1 cellular context compared by ENCODE assay signal in genomic region chr5:154771383-154771901, GRCh38.
TF ChIP-seq lines count a peak whose summit lies in the region.

No MANE protein-coding gene starts in this region.

TF ChIP-seq in K562, 482 proteins besides CTCF, POLR2A, EP300 and RAD21 (continued from another document):
- no peak for TF ChIP-seq ZBTB26 (CRISPR knock-in tag; IDR thresholded peaks at IDR 0.05)
- no peak for TF ChIP-seq FUS (optimal IDR thresholded peaks at IDR 0.05; ENCODE audit: low read depth, low read length)
- no peak for TF ChIP-seq MTA2 (IDR thresholded peaks at IDR 0.05; ENCODE audit: low read depth)
- no peak for TF ChIP-seq KLF10 (CRISPR knock-in tag; IDR thresholded peaks at IDR 0.05)
- no peak for TF ChIP-seq BRD4 (IDR thresholded peaks at IDR 0.05)
- TF ChIP-seq TFAP4 (CRISPR knock-in tag; IDR thresholded peaks at IDR 0.05; ENCODE audit: borderline replicate concordance), result no peak
- no peak for TF ChIP-seq POLR3G (IDR thresholded peaks at IDR 0.05; ENCODE audit: extremely low read depth, insufficient read length, insufficient replicate concordance)
- no peak for TF ChIP-seq POLR2AphosphoS2 (IDR thresholded peaks at IDR 0.05; ENCODE audit: low read length)
- TF ChIP-seq PTBP1 (IDR thresholded peaks at IDR 0.05; ENCODE audit: low read depth, low read length), result no peak
